In genomic region chr13:112711528-112712265, GRCh38 we compare ENCODE assay signal across 8 cellular contexts. TPM values are rescaled to one million over a fixed set of nuclear protein-coding genes. Genes with fewer than 3 reads are reported as not detected.
A peak's percentile ranks its signal among the peaks of the same experiment; 100 is the strongest.
DNase-seq lines count a peak whose midpoint lies in the region; ATAC-seq and TF ChIP-seq lines count a peak whose summit lies in the region.

No MANE protein-coding gene starts in this region.

- WGBS in IMR-90 (ENCODE audit: extremely low coverage in 2 of 2, insufficient read length in 1 of 2), 2 experiments: 6% methylated on average over 7 of the region's 22 CpGs; no CpG with 5 or more reads in 1 of the 2 experiments
- 7 to 9% methylated on average over 22 of the region's 22 CpGs for WGBS in heart right ventricle, 2 donors
- whole genome bisulfite sequencing in trophoblast cell (ENCODE audit: extremely low coverage, insufficient coverage, insufficient read length): no CpG with 5 or more reads among the region's 22 CpGs

- H3K56ac ChIP-seq in IMR-90 (ENCODE audit: extremely low read depth, insufficient read depth, low read length): peak overlapping the region; percentile 89; the same call in 1 of the 2 replicates

- ATAC-seq in GM19023 (IDR thresholded peaks at IDR 0.05; ENCODE audit: unreplicated experiment) (peak; percentile 75), IMR-90 (ENCODE audit: low read depth) (peak; percentile 98), heart right ventricle (peak; percentile 89 to 96 (median 95)), HG02642 (IDR thresholded peaks at IDR 0.05; ENCODE audit: poor library complexity, unreplicated experiment) (no peak)

- H2BK5ac ChIP-seq in IMR-90 (ENCODE audit: low read depth, low read length, poor library complexity, severe bottlenecking): peak overlapping the region; percentile 79
- peak overlapping the region; percentile 84 for H2BK5ac ChIP-seq in trophoblast cell (ENCODE audit: low read depth, low read length, poor library complexity)

- TF ChIP-seq POLR2A in IMR-90 (IDR thresholded peaks at IDR 0.05; ENCODE audit: low read depth, low read length): peak; percentile 55; the same call in 1 of the 2 replicates

- H3K79me2 ChIP-seq in trophoblast cell (ENCODE audit: control insufficient read depth, insufficient read depth, low read length, poor library complexity) (peaks cover 22% of the 10 kb centered on the region), MM.1S (ENCODE audit: low read length) (peaks cover 79% of the 10 kb centered on the region)

- in situ Hi-C loops in IMR-90 (cut with MboI; ENCODE audit: low sequenced_read_pairs): no loop called here

- H3K23ac ChIP-seq in IMR-90 (ENCODE audit: low read depth, low read length) (peak overlapping the region; percentile 92), trophoblast cell (ENCODE audit: low read length) (no peak overlapping the region)

- H3K36me3 ChIP-seq in BLaER1 (peaks cover 12% of the 10 kb centered on the region; the same call in 1 of the 2 replicates), IMR-90 (ENCODE audit: control insufficient read depth, insufficient read depth, low read length) (no peaks in the 10 kb centered on the region), adipocyte (ENCODE audit: control insufficient read depth, insufficient read depth, low read length, severe bottlenecking) (no peaks in the 10 kb centered on the region), heart right ventricle (peaks cover 0 to 8% (median 0%) of the 10 kb centered on the region in 9 donors), trophoblast cell (ENCODE audit: control insufficient read depth in 1 of 2, insufficient read depth in 2 of 2, low read length in 2 of 2) (peaks cover 0 to 2% of the 10 kb centered on the region in 2 experiments), MM.1S (replicated peaks; ENCODE audit: insufficient read depth, low read length) (no peaks in the 10 kb centered on the region)

- H3K9me1 ChIP-seq in IMR-90 (ENCODE audit: insufficient read depth, low read length): peaks cover 14% of the 10 kb centered on the region

- TF ChIP-seq RAD21 in IMR-90 (IDR thresholded peaks at IDR 0.05; ENCODE audit: low read length): no peak; the same call in 1 of the 2 replicates

- H3K27ac ChIP-seq in BLaER1: peak overlapping the region; percentile 76
- peak overlapping the region; percentile 83 for H3K27ac ChIP-seq in IMR-90 (ENCODE audit: insufficient read depth, low read length)
- peak overlapping the region; percentile 79 to 95 (median 87) for H3K27ac ChIP-seq in heart right ventricle
- peak overlapping the region; percentile 97 for H3K27ac ChIP-seq in trophoblast cell (ENCODE audit: low read depth, low read length)
- H3K27ac ChIP-seq in MM.1S (ENCODE audit: low read length): no peak overlapping the region

- H3K4me2 ChIP-seq in BLaER1: peak overlapping the region; percentile 93
- H3K4me2 ChIP-seq in IMR-90 (ENCODE audit: low read depth, low read length): peak overlapping the region; percentile 45
- H3K4me2 ChIP-seq in trophoblast cell (ENCODE audit: low read length): peak overlapping the region; percentile 53
- H3K4me2 ChIP-seq in MM.1S (ENCODE audit: low read depth, low read length): no peak overlapping the region

- TF ChIP-seq CTCF in IMR-90 (conservative IDR thresholded peaks at IDR 0.05; ENCODE audit: low read depth, low read length) (no peak; the same call in 1 of the 2 replicates), heart right ventricle (IDR thresholded peaks at IDR 0.05) (peak in 4 of 9 donors; percentile 21 to 51 (median 33)), MM.1S (IDR thresholded peaks at IDR 0.05; ENCODE audit: low read length) (no peak)

- CTCF ChIA-PET in IMR-90 (lab: Yijun Ruan, JAX): interaction anchor here (1.0 kb wide), 1 partner anchor 9 kb away, joined by 3 read pairs; no protein-coding TSS in a partner anchor

- H3K79me1 ChIP-seq in IMR-90 (ENCODE audit: low read depth in 1 of 2, low read length in 2 of 2): peaks cover 3 to 30% of the 10 kb centered on the region in 2 experiments; a peak in 3 of 4 replicates
- peaks cover 22% of the 10 kb centered on the region for H3K79me1 ChIP-seq in trophoblast cell (ENCODE audit: low read length)

- DNase-seq in IMR-90 (peak; percentile 98), adipocyte (ENCODE audit: low read depth) (peak; percentile 93), heart right ventricle (peak; percentile 69 to 88), trophoblast cell (peak; percentile 96 to 97), MM.1S (no peak)

- H4K8ac ChIP-seq in IMR-90 (ENCODE audit: low read depth in 2 of 2, low read length in 2 of 2) (peak overlapping the region; percentile 65 to 70), trophoblast cell (ENCODE audit: low read depth, low read length) (peak overlapping the region; percentile 67)

- peaks cover 4% of the 10 kb centered on the region; the same call in 1 of the 2 replicates for H3K9me3 ChIP-seq in BLaER1
- peaks cover 5% of the 10 kb centered on the region for H3K9me3 ChIP-seq in IMR-90 (ENCODE audit: control insufficient read depth, insufficient read depth, low read length)
- no peaks in the 10 kb centered on the region for H3K9me3 ChIP-seq in adipocyte (ENCODE audit: control insufficient read depth, low read length)
- H3K9me3 ChIP-seq in heart right ventricle: peaks cover 0 to 11% (median 0%) of the 10 kb centered on the region in 11 donors
- peaks cover 3% of the 10 kb centered on the region for H3K9me3 ChIP-seq in trophoblast cell (ENCODE audit: insufficient read depth, low read depth, low read length)
- H3K9me3 ChIP-seq in MM.1S (replicated peaks; ENCODE audit: insufficient read depth, low read length): no peaks in the 10 kb centered on the region

- H3K4ac ChIP-seq in IMR-90 (ENCODE audit: low read depth, low read length) (peak overlapping the region; percentile 91), trophoblast cell (ENCODE audit: low read depth, low read length) (peak overlapping the region; percentile 72)

- peak overlapping the region; percentile 72 for H3K14ac ChIP-seq in IMR-90 (replicated peaks; ENCODE audit: low read depth, low read length)
- peak overlapping the region; percentile 77 for H3K14ac ChIP-seq in trophoblast cell (ENCODE audit: low read length)

- intact Hi-C loops in IMR-90 (cut with micrococcal nuclease): loop anchor here (2.0 kb wide), 1 partner anchor 21 kb away; the partner anchor contains the start of gene ATP11A
- intact Hi-C loops in heart right ventricle (cut with DNase I): no loop called here

- H4K20me1 ChIP-seq in BLaER1 (peaks cover 45% of the 10 kb centered on the region), IMR-90 (ENCODE audit: insufficient read depth, low read length) (peaks cover 12% of the 10 kb centered on the region), MM.1S (ENCODE audit: insufficient read depth, low read length) (no peaks in the 10 kb centered on the region)

- H2BK120ac ChIP-seq in IMR-90 (ENCODE audit: low read depth, low read length) (peak overlapping the region; percentile 94), trophoblast cell (ENCODE audit: insufficient read depth, low read length, poor library complexity) (peak overlapping the region; percentile 81)

- POLR2A ChIA-PET in IMR-90 (lab: Charles Lee; ENCODE audit: unreplicated experiment): interaction anchor here (0.6 kb wide), 1 partner anchor 1396 kb away, joined by 4 read pairs; no protein-coding TSS in a partner anchor

- peak overlapping the region; percentile 68 for H2BK12ac ChIP-seq in trophoblast cell (ENCODE audit: low read length)

- no peaks in the 10 kb centered on the region for H3K9me2 ChIP-seq in MM.1S (replicated peaks; ENCODE audit: insufficient read depth, low read length)

- H3K4me3 ChIP-seq in BLaER1 (peak overlapping the region; percentile 12; the same call in 1 of the 2 replicates), IMR-90 (ENCODE audit: insufficient read depth, low read depth, low read length) (peak overlapping the region; percentile 9), adipocyte (ENCODE audit: low read length) (peak overlapping the region; percentile 81), heart right ventricle (peak overlapping the region in 7 of 10 donors; percentile 6 to 39 (median 25)), trophoblast cell (ENCODE audit: low read depth, low read length) (no peak overlapping the region), MM.1S (ENCODE audit: low read length) (no peak overlapping the region)

- peak overlapping the region; percentile 49 for H4K12ac ChIP-seq in trophoblast cell (ENCODE audit: low read depth, low read length)

- H2BK20ac ChIP-seq in IMR-90 (ENCODE audit: low read depth, low read length): peak overlapping the region; percentile 74

- H4K91ac ChIP-seq in IMR-90 (ENCODE audit: insufficient read depth, low read depth, low read length): peak overlapping the region; percentile 93
- H4K91ac ChIP-seq in trophoblast cell (ENCODE audit: low read depth, low read length): peak overlapping the region; percentile 87

- peak overlapping the region; percentile 17; the same call in 1 of the 2 replicates for H4K5ac ChIP-seq in IMR-90 (ENCODE audit: low read depth, low read length)

- no peaks in the 10 kb centered on the region for H3F3A ChIP-seq in MM.1S (ENCODE audit: insufficient read depth, low read length)

- peak overlapping the region; percentile 86 for H2AK9ac ChIP-seq in IMR-90 (replicated peaks; ENCODE audit: low read depth, low read length, poor library complexity)

- H3K9ac ChIP-seq in BLaER1 (peak overlapping the region; percentile 20; the same call in 1 of the 2 replicates), IMR-90 (ENCODE audit: low read depth, low read length) (peak overlapping the region; percentile 35), adipocyte (ENCODE audit: low read length) (peak overlapping the region; percentile 77), trophoblast cell (ENCODE audit: low read length) (no peak overlapping the region), MM.1S (ENCODE audit: low read length) (no peak overlapping the region)

- H3K4me1 ChIP-seq in BLaER1 (peaks cover 51% of the 10 kb centered on the region), IMR-90 (ENCODE audit: control insufficient read depth, insufficient read depth, low read length) (peaks cover 18% of the 10 kb centered on the region), adipocyte (ENCODE audit: control insufficient read depth, insufficient read depth, low read length) (peaks cover 15% of the 10 kb centered on the region), heart right ventricle (peaks cover 16 to 62% (median 47%) of the 10 kb centered on the region in 9 donors), trophoblast cell (ENCODE audit: control insufficient read depth in 1 of 2, insufficient read depth in 2 of 2, low read length in 2 of 2) (peaks cover 29 to 43% of the 10 kb centered on the region in 2 experiments), MM.1S (ENCODE audit: low read length) (no peaks in the 10 kb centered on the region)

- BruUV-seq in IMR-90 (replicated peaks; lab: Mats Ljungman, UMichigan): no TSS peak

- peak overlapping the region; percentile 92 for H2AK5ac ChIP-seq in IMR-90 (ENCODE audit: low read depth, low read length)
- peak overlapping the region; percentile 87 for H2AK5ac ChIP-seq in trophoblast cell (ENCODE audit: low read length)

- dilution Hi-C loops in IMR-90 (cut with HindIII; ENCODE audit: low sequenced_read_pairs, unreplicated experiment): no loop called here

- H3K27me3 ChIP-seq in BLaER1: no peaks in the 10 kb centered on the region
- H3K27me3 ChIP-seq in IMR-90 (ENCODE audit: control insufficient read depth, insufficient read depth, low read length): no peaks in the 10 kb centered on the region
- H3K27me3 ChIP-seq in adipocyte (replicated peaks; ENCODE audit: control insufficient read depth, insufficient read depth, low read length): no peaks in the 10 kb centered on the region
- no peaks in the 10 kb centered on the region for H3K27me3 ChIP-seq in heart right ventricle
- H3K27me3 ChIP-seq in trophoblast cell (ENCODE audit: insufficient read depth, low read length): no peaks in the 10 kb centered on the region
- H3K27me3 ChIP-seq in MM.1S (replicated peaks; ENCODE audit: insufficient read depth, low read length): no peaks in the 10 kb centered on the region

- peak overlapping the region; percentile 21; the same call in 1 of the 2 replicates for H3K18ac ChIP-seq in IMR-90 (ENCODE audit: low read depth, low read length)
- peak overlapping the region; percentile 73 for H3K18ac ChIP-seq in trophoblast cell (ENCODE audit: low read length)

- peak overlapping the region; percentile 90 for H2AFZ ChIP-seq in IMR-90 (replicated peaks; ENCODE audit: low read length, poor library complexity)
- H2AFZ ChIP-seq in trophoblast cell (ENCODE audit: insufficient read depth, low read length, poor library complexity): peak overlapping the region; percentile 70
- H2AFZ ChIP-seq in MM.1S (ENCODE audit: low read length): no peak overlapping the region

- peak overlapping the region; percentile 77; the same call in 1 of the 3 replicates for H2BK15ac ChIP-seq in IMR-90 (ENCODE audit: low read depth, low read length)

RNA-seq across cellular contexts. Expression of gene ATP11A, which starts 21.9 kb away (rescaled TPM):
- 8.4 and 8.9 TPM in 2 replicates for total RNA-seq in IMR-90 (2012; rRNA removed)
- 11.4 and 12.0 TPM in 2 replicates for polyA plus RNA-seq in IMR-90 (2012; rRNA removed)
- 6.7 and 9.4 TPM in 2 replicates for polyA plus RNA-seq in IMR-90 (2012; cell fraction: cytosol; rRNA removed)
- 23.7 and 37.4 TPM in 2 replicates for polyA plus RNA-seq in IMR-90 (2012; cell fraction: nucleus; rRNA removed; ENCODE audit: low replicate concordance)
- total RNA-seq in heart right ventricle: 100 to 1,000 TPM in 6 of 10 donors, 10 to 100 TPM in 4; 81.1 to 164 (median 118) TPM
- polyA plus RNA-seq in heart right ventricle: 10 to 100 TPM; 20.0 to 24.9 TPM
- polyA plus RNA-seq in trophoblast cell (2013): 28.9 and 29.2 TPM in 2 replicates

Comparison
In these comparisons a context has a peak if more than half of its experiments do, and no peak if none do; other contexts are left out.
1. H3K4me3 ChIP-seq: peak in BLaER1 (single experiment), IMR-90 (single experiment), adipocyte (single experiment) and heart right ventricle (7 of 10); none in trophoblast cell (single experiment) and MM.1S (single experiment).
2. H3K9ac ChIP-seq: peak in BLaER1 (single experiment), IMR-90 (single experiment) and adipocyte (single experiment); none in trophoblast cell (single experiment) and MM.1S (single experiment).